1 cellular context compared by ENCODE assay signal in the genomic region with DNA sequence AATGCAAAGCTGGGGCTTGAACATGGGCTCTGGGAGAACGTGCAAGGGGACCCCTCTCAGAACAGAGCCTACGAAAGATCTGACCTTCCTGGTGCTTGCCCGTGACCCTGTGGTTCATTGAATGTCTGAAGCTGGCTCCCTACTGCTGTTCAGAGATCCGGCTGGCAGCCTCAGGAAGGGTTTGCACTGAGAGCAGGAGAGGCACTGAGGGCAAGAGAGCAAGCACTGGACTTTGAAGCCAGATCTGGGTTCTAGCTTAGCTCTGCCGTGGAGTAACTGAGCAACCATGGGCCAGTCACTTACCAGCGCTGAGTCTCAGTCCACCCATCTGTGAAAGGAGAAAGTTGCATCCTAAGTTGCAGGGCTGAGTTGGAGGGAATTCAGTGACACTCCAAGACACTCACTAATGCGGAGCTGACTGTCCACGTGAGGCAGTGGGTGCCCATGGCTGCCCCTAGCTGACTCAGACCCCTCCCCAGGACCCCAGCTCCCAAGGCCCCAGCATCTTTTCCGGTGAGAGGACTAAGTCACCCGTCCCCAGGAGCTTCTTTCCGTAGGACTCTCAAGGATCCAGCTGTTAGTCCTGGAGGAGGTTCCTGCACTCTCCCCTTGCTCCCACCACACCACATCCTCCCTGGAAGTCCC.
TF ChIP-seq lines count a peak whose summit lies in the region.

No MANE protein-coding gene starts in this region.

TF ChIP-seq in GM23338, 12 proteins besides CTCF, POLR2A, EP300 and RAD21 (continued from another document):
- TF ChIP-seq, protein P1, sequence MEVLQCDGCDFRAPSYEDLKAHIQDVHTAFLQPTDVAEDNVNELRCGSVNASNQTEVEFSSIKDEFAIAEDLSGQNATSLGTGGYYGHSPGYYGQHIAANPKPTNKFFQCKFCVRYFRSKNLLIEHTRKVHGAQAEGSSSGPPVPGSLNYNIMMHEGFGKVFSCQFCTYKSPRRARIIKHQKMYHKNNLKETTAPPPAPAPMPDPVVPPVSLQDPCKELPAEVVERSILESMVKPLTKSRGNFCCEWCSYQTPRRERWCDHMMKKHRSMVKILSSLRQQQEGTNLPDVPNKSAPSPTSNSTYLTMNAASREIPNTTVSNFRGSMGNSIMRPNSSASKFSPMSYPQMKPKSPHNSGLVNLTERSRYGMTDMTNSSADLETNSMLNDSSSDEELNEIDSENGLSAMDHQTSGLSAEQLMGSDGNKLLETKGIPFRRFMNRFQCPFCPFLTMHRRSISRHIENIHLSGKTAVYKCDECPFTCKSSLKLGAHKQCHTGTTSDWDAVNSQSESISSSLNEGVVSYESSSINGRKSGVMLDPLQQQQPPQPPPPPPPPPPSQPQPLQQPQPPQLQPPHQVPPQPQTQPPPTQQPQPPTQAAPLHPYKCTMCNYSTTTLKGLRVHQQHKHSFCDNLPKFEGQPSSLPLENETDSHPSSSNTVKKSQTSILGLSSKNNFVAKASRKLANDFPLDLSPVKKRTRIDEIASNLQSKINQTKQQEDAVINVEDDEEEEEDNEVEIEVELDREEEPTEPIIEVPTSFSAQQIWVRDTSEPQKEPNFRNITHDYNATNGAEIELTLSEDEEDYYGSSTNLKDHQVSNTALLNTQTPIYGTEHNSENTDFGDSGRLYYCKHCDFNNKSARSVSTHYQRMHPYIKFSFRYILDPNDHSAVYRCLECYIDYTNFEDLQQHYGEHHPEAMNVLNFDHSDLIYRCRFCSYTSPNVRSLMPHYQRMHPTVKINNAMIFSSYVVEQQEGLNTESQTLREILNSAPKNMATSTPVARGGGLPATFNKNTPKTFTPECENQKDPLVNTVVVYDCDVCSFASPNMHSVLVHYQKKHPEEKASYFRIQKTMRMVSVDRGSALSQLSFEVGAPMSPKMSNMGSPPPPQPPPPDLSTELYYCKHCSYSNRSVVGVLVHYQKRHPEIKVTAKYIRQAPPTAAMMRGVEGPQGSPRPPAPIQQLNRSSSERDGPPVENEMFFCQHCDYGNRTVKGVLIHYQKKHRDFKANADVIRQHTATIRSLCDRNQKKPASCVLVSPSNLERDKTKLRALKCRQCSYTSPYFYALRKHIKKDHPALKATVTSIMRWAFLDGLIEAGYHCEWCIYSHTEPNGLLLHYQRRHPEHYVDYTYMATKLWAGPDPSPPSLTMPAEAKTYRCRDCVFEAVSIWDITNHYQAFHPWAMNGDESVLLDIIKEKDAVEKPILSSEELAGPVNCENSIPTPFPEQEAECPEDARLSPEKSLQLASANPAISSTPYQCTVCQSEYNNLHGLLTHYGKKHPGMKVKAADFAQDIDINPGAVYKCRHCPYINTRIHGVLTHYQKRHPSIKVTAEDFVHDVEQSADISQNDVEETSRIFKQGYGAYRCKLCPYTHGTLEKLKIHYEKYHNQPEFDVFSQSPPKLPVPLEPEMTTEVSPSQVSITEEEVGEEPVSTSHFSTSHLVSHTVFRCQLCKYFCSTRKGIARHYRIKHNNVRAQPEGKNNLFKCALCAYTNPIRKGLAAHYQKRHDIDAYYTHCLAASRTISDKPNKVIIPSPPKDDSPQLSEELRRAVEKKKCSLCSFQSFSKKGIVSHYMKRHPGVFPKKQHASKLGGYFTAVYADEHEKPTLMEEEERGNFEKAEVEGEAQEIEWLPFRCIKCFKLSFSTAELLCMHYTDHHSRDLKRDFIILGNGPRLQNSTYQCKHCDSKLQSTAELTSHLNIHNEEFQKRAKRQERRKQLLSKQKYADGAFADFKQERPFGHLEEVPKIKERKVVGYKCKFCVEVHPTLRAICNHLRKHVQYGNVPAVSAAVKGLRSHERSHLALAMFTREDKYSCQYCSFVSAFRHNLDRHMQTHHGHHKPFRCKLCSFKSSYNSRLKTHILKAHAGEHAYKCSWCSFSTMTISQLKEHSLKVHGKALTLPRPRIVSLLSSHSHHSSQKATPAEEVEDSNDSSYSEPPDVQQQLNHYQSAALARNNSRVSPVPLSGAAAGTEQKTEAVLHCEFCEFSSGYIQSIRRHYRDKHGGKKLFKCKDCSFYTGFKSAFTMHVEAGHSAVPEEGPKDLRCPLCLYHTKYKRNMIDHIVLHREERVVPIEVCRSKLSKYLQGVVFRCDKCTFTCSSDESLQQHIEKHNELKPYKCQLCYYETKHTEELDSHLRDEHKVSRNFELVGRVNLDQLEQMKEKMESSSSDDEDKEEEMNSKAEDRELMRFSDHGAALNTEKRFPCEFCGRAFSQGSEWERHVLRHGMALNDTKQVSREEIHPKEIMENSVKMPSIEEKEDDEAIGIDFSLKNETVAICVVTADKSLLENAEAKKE (CRISPR knock-in tag; IDR thresholded peaks at IDR 0.05): no peak
- TF ChIP-seq ZNF114 (CRISPR knock-in tag; IDR thresholded peaks at IDR 0.05): no peak
- no peak for TF ChIP-seq ZNF331 (CRISPR knock-in tag; IDR thresholded peaks at IDR 0.05; ENCODE audit: low read depth)
- TF ChIP-seq EZH2phosphoT487 (IDR thresholded peaks at IDR 0.05; ENCODE audit: unreplicated experiment): no peak
